Comparison of ENCODE assay signal across 8 cellular contexts in the genomic region with DNA sequence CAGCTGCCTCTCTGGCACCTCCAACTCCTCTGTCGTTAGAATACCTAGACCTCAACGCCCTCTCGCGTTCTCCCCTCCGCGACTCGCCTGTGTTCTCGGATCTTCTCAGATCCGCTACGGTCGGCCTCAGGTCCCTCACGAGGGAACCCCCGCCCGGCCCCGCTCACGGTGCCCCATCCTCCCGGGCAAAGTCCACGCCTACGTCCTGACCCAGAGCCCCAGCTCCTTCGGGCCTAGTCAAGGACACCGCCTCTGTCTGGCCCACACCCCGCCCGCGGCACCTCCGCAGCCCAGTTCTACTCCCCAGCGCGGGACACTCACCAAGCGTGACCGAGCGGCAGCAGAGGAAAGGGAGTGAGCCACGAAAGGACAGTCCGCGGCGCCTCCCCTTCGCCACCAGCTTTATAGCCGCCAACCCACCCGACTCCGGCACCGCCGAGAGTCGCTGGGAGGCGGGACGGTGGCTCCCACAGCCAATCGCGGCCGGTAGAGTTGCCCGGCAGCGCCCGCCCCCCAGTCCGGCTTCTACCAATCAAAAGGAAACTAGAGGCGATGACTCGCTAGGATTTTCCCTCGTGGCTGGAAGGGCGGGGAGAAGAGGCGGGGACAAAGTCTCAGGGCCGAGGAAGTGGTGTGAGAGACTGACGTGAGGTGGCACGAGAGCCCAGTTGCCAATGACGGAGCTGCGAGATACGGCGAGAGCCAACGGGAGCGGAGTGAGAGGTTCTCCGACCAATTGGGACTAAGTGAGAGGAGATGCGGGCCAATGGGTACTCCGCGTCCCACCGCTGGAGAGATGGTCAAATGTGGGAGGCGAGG. TPM values are rescaled to one million over a fixed set of nuclear protein-coding genes. Genes with fewer than 3 reads are reported as not detected.
DNase-seq lines count a peak whose midpoint lies in the region; ATAC-seq, FAIRE-seq and TF ChIP-seq lines count a peak whose summit lies in the region.

Gene HMGCS1, minus strand, starts transcription at position 378 of the 819 bp plus-strand sequence. CDS start 14,447 bp downstream, outside the sequence.

- FAIRE-seq in astrocyte (lab: Jason Lieb, UNC), result no peak

- H3K36me3 ChIP-seq in astrocyte (ENCODE audit: insufficient read depth, low read length) (no peaks in the 10 kb centered on the region), uterus (no peaks in the 10 kb centered on the region)

- H3K27ac Mint-ChIP-seq in astrocyte (ENCODE audit: unreplicated experiment), result peak within 1 kb of the TSS; percentile 98

- H3K4me2 ChIP-seq in astrocyte (ENCODE audit: low read length), result peak within 1 kb of the TSS; percentile 87

- H3K4me3 ChIP-seq in astrocyte (ENCODE audit: insufficient read depth, low read depth, low read length), result peak within 1 kb of the TSS; percentile 89
- H3K4me3 ChIP-seq in right cardiac atrium (ENCODE audit: low read length), result peak within 1 kb of the TSS; percentile 65
- peak within 1 kb of the TSS; percentile 81 to 94 for H3K4me3 ChIP-seq in uterus

- H3K27ac ChIP-seq in astrocyte (ENCODE audit: low read depth, low read length), result peak within 1 kb of the TSS; percentile 84
- H3K27ac ChIP-seq in right cardiac atrium (ENCODE audit: low read length), result peak within 1 kb of the TSS; percentile 90
- H3K27ac ChIP-seq in uterus, result peak within 1 kb of the TSS; percentile 84 to 88

- no peaks in the 10 kb centered on the region for H3K27me3 Mint-ChIP-seq in astrocyte (ENCODE audit: low read depth, unreplicated experiment)

- no peaks in the 10 kb centered on the region for H3K27me3 ChIP-seq in astrocyte (ENCODE audit: insufficient read depth, low read length)
- no peaks in the 10 kb centered on the region for H3K27me3 ChIP-seq in right cardiac atrium (ENCODE audit: control insufficient read depth, insufficient read depth)
- no peaks in the 10 kb centered on the region for H3K27me3 ChIP-seq in uterus

- peaks cover 2% of the 10 kb centered on the region for H3K36me3 Mint-ChIP-seq in astrocyte (ENCODE audit: low read depth, unreplicated experiment)

- H3K9me3 ChIP-seq in astrocyte (ENCODE audit: insufficient read depth, low read depth, low read length) (no peaks in the 10 kb centered on the region), right cardiac atrium (ENCODE audit: control insufficient read depth, low read length) (no peaks in the 10 kb centered on the region), uterus (no peaks in the 10 kb centered on the region)

- intact Hi-C loops in right cardiac atrium (cut with DNase I), result loop anchor here in 1 of 4 donors (10.0 kb wide), 1 partner anchor 202 kb away; the partner anchor contains the start of gene C5orf34
- intact Hi-C loops in uterus (cut with DNase I; ENCODE audit: low total_unique reads), result no loop called here

- H3K4me1 Mint-ChIP-seq in astrocyte (ENCODE audit: low read depth, unreplicated experiment), result peaks cover 56% of the 10 kb centered on the region

- H2AFZ ChIP-seq in astrocyte (ENCODE audit: low read depth, low read length), result peak within 1 kb of the TSS; percentile 79

- no peaks in the 10 kb centered on the region for H3K9me3 Mint-ChIP-seq in astrocyte (ENCODE audit: unreplicated experiment)

- peak within 1 kb of the TSS; percentile 100 for H3K4me3 Mint-ChIP-seq in astrocyte (ENCODE audit: unreplicated experiment)

- DNase-seq in NCI-H2029 (lab: John Stamatoyannopoulos, UW) (peak; percentile 99), T-helper 22 cell (ENCODE audit: low read depth) (peak; percentile 97), astrocyte (ENCODE audit: low read depth) (peak; percentile 100), right cardiac atrium (peak; percentile 99), pulmonary artery endothelial cell (ENCODE audit: low read depth, low spot score) (peak; percentile 99), uterus (peak; percentile 98)

- no peak for TF ChIP-seq CTCF in astrocyte (IDR thresholded peaks at IDR 0.05; ENCODE audit: insufficient read depth, low read depth, low read length)
- no peak for TF ChIP-seq CTCF in uterus (IDR thresholded peaks at IDR 0.05)

- peaks cover 49% of the 10 kb centered on the region for H3K79me2 ChIP-seq in astrocyte (ENCODE audit: insufficient read depth, low read length)

- H3K9ac ChIP-seq in astrocyte (ENCODE audit: low read length), result peak within 1 kb of the TSS; percentile 94

- TF ChIP-seq POLR2A in GM18505 (IDR thresholded peaks at IDR 0.05; ENCODE audit: borderline replicate concordance, extremely low read depth, insufficient read depth, insufficient read length), result peak; percentile 97
- TF ChIP-seq POLR2A in uterus (IDR thresholded peaks at IDR 0.05), result peak; percentile 93 to 96

- under 1% methylated on average over 70 of the region's 70 CpGs for WGBS in right cardiac atrium

- H3K4me1 ChIP-seq in astrocyte (ENCODE audit: insufficient read depth, low read length), result peaks cover 14% of the 10 kb centered on the region
- H3K4me1 ChIP-seq in right cardiac atrium (ENCODE audit: control insufficient read depth, insufficient read depth, low read length), result peaks cover 8% of the 10 kb centered on the region
- H3K4me1 ChIP-seq in uterus, result peaks cover 0 to 11% of the 10 kb centered on the region in 2 donors

- H4K20me1 ChIP-seq in astrocyte (ENCODE audit: insufficient read depth, low read length), result peaks cover 44% of the 10 kb centered on the region

- ATAC-seq in GM18505 (IDR thresholded peaks at IDR 0.05; ENCODE audit: unreplicated experiment) (peak; percentile 95), HG02973 (IDR thresholded peaks at IDR 0.05; ENCODE audit: unreplicated experiment) (peak; percentile 92), right cardiac atrium (peak; percentile 99)

RNA-seq across cellular contexts. Expression of gene HMGCS1, which starts in this region (rescaled TPM):
- 95.9 and 146 TPM in 2 replicates for total RNA-seq in astrocyte
- total RNA-seq in right cardiac atrium, result 10 to 100 TPM; 18.2 to 36.1 (median 26.5) TPM
- 14.6 TPM for polyA plus RNA-seq in right cardiac atrium
- 64.8 and 80.5 TPM in 2 replicates for total RNA-seq in pulmonary artery endothelial cell
- 100 to 1,000 TPM in 1 of 4 donors, 10 to 100 TPM in 2, 1 to 10 TPM in 1; 3.8 to 113 (median 25.4) TPM for total RNA-seq in uterus

Comparison
In these comparisons a context has a peak if more than half of its experiments do, and no peak if none do; other contexts are left out.
1. Peak in every context shown above with its lines: DNase-seq, ATAC-seq, H3K4me3 ChIP-seq and H3K27ac ChIP-seq.